Comparison of ENCODE assay signal across 22 cellular contexts in genomic region chr4:2320152-2320551, GRCh38. TPM values are rescaled to one million over a fixed set of nuclear protein-coding genes. Genes with fewer than 3 reads are reported as not detected.
DNase-seq lines count a peak whose midpoint lies in the region; ATAC-seq and TF ChIP-seq lines count a peak whose summit lies in the region.
"Had no signal": no experiment of that assay in that cellular context is flagged by ENCODE, and none has a peak within 500 bp of the region (broad histone marks: within the 10 kb centered on the region; RNA-seq: fewer than 3 reads in every experiment).

No MANE protein-coding gene starts in this region.

- no peaks in the 10 kb centered on the region for H3K27me3 Mint-ChIP-seq in activated CD4-positive, alpha-beta memory T cell treated with anti-CD3 and anti-CD28 coated beads, Interleukin-2, amount 10 ng/mL, durations not matched to agents 7 days and 5 days
- no peaks in the 10 kb centered on the region for H3K27me3 Mint-ChIP-seq in activated CD4-positive, alpha-beta memory T cell treated with anti-CD3 and anti-CD28 coated beads for 36 hours
- no peaks in the 10 kb centered on the region for H3K27me3 Mint-ChIP-seq in central memory CD8-positive, alpha-beta T cell
- no peaks in the 10 kb centered on the region for H3K27me3 Mint-ChIP-seq in naive thymus-derived CD4-positive, alpha-beta T cell

- H3K4me3 ChIP-seq in naive thymus-derived CD4-positive, alpha-beta T cell (ENCODE audit: low read length): no peak overlapping the region
- no peak overlapping the region for H3K4me3 ChIP-seq in upper lobe of left lung
- H3K4me3 ChIP-seq in transverse colon: no peak overlapping the region
- H3K4me3 ChIP-seq: right lobe of liver, SJCRH30, testis had no signal

- peak; percentile 58 for ATAC-seq in central memory CD8-positive, alpha-beta T cell (replicated peaks; ENCODE audit: extremely low read depth, poor library complexity, severe bottlenecking)
- ATAC-seq in naive thymus-derived CD4-positive, alpha-beta T cell: peak; percentile 38
- ATAC-seq in upper lobe of left lung (ENCODE audit: low FRiP score in 2 of 2): no peak

- no peak overlapping the region for H3K27ac Mint-ChIP-seq in activated CD4-positive, alpha-beta memory T cell treated with anti-CD3 and anti-CD28 coated beads, Interleukin-2, amount 10 ng/mL, durations not matched to agents 7 days and 5 days
- H3K27ac Mint-ChIP-seq in activated CD4-positive, alpha-beta memory T cell treated with anti-CD3 and anti-CD28 coated beads for 36 hours: no peak overlapping the region
- peak overlapping the region; percentile 25 for H3K27ac Mint-ChIP-seq in central memory CD8-positive, alpha-beta T cell (ENCODE audit: low read depth)
- H3K27ac Mint-ChIP-seq in naive thymus-derived CD4-positive, alpha-beta T cell: no peak overlapping the region

- H3K4me1 Mint-ChIP-seq in activated CD4-positive, alpha-beta memory T cell treated with anti-CD3 and anti-CD28 coated beads, Interleukin-2, amount 10 ng/mL, durations not matched to agents 7 days and 5 days: peaks cover 3% of the 10 kb centered on the region
- no peaks in the 10 kb centered on the region for H3K4me1 Mint-ChIP-seq in activated CD4-positive, alpha-beta memory T cell treated with anti-CD3 and anti-CD28 coated beads for 36 hours (ENCODE audit: low read depth)
- H3K4me1 Mint-ChIP-seq in central memory CD8-positive, alpha-beta T cell: peaks cover 27% of the 10 kb centered on the region
- H3K4me1 Mint-ChIP-seq in naive thymus-derived CD4-positive, alpha-beta T cell: peaks cover 0 to 10% (median 0%) of the 10 kb centered on the region in 7 donors

- TF ChIP-seq POLR2A in upper lobe of left lung (IDR thresholded peaks at IDR 0.05) (no peak), transverse colon (IDR thresholded peaks at IDR 0.05) (no peak)

- H3K27ac ChIP-seq in naive thymus-derived CD4-positive, alpha-beta T cell (ENCODE audit: low read depth, low read length): no peak overlapping the region
- H3K27ac ChIP-seq in upper lobe of left lung (no peak overlapping the region), transverse colon (no peak overlapping the region)
- H3K27ac ChIP-seq: right lobe of liver, SJCRH30, testis had no signal

- intact Hi-C loops in activated CD4-positive, alpha-beta memory T cell treated with anti-CD3 and anti-CD28 coated beads for 36 hours (cut with micrococcal nuclease): no loop called here
- intact Hi-C loops in naive thymus-derived CD4-positive, alpha-beta T cell (cut with micrococcal nuclease): no loop called here
- intact Hi-C loops in transverse colon (cut with DNase I; ENCODE audit: low total_unique reads): no loop called here

- no peaks in the 10 kb centered on the region for H3K27me3 ChIP-seq in naive thymus-derived CD4-positive, alpha-beta T cell (ENCODE audit: control insufficient read depth in 2 of 2, insufficient read depth in 2 of 2, low read length in 2 of 2)
- H3K27me3 ChIP-seq in upper lobe of left lung (no peaks in the 10 kb centered on the region), transverse colon (no peaks in the 10 kb centered on the region)
- H3K27me3 ChIP-seq: right lobe of liver, SJCRH30, testis had no signal

- no peak for TF ChIP-seq CTCF in upper lobe of left lung (IDR thresholded peaks at IDR 0.05)
- no peak for TF ChIP-seq CTCF in transverse colon (IDR thresholded peaks at IDR 0.05)

- no peak for TF ChIP-seq EP300 in upper lobe of left lung (IDR thresholded peaks at IDR 0.05)
- TF ChIP-seq EP300 in transverse colon (IDR thresholded peaks at IDR 0.05; ENCODE audit: low read depth): no peak

- H3K36me3 Mint-ChIP-seq in activated CD4-positive, alpha-beta memory T cell treated with anti-CD3 and anti-CD28 coated beads, Interleukin-2, amount 10 ng/mL, durations not matched to agents 7 days and 5 days (ENCODE audit: low read depth): peaks cover 4% of the 10 kb centered on the region
- H3K36me3 Mint-ChIP-seq in activated CD4-positive, alpha-beta memory T cell treated with anti-CD3 and anti-CD28 coated beads for 36 hours: peaks cover 4% of the 10 kb centered on the region
- H3K36me3 Mint-ChIP-seq in central memory CD8-positive, alpha-beta T cell (ENCODE audit: insufficient read depth): peaks cover 1% of the 10 kb centered on the region
- H3K36me3 Mint-ChIP-seq in naive thymus-derived CD4-positive, alpha-beta T cell: peaks cover 0 to 17% (median 9%) of the 10 kb centered on the region in 5 donors

- H3K9me3 ChIP-seq in naive thymus-derived CD4-positive, alpha-beta T cell (ENCODE audit: control insufficient read depth in 2 of 3, low read length in 3 of 3): no peaks in the 10 kb centered on the region
- H3K9me3 ChIP-seq in upper lobe of left lung (no peaks in the 10 kb centered on the region), transverse colon (no peaks in the 10 kb centered on the region)
- H3K9me3 ChIP-seq: right lobe of liver, SJCRH30, testis had no signal

- DNase-seq in activated CD4-positive, alpha-beta memory T cell treated with anti-CD3 and anti-CD28 coated beads, Interleukin-2, amount 10 ng/mL, durations not matched to agents 7 days and 5 days: peak; percentile 15
- no peak for DNase-seq in activated CD4-positive, alpha-beta memory T cell treated with anti-CD3 and anti-CD28 coated beads for 36 hours
- DNase-seq in central memory CD8-positive, alpha-beta T cell (ENCODE audit: low spot score in 2 of 2): peak in 1 of 2 donors; percentile 16
- DNase-seq in naive thymus-derived CD4-positive, alpha-beta T cell: no peak
- DNase-seq in upper lobe of left lung (peak; percentile 20 to 79), transverse colon (no peak), GF-D8 (lab: John Stamatoyannopoulos, UW) (no peak)
- DNase-seq in activated CD4-positive, alpha-beta T cell treated with anti-CD3 and anti-CD28 coated beads, Interleukin-2, amount 50 U/mL, for 48 hours: no peak
- DNase-seq: activated gamma-delta T cell treated with Interleukin-2 at 50 U/mL for 16 hours; activated T-cell treated with anti-CD3 and anti-CD28 coated beads for 4 hours; central memory CD4-positive, alpha-beta T cell; HCEC 1CT; IMR-90; islet precursor cell; NCI-H1105; NCI-H187 treated with DMSO at 0.1 percent for 48 hours; NCI-H524 treated with DMSO at 0.1 percent for 48 hours; right lobe of liver; SJCRH30; stimulated activated naive CD4-positive, alpha-beta T cell treated with Interleukin-2 at 50 U/mL for 16 hours; T1000; testis had no signal

- WGBS in upper lobe of left lung, 2 donors: 76 to 94% methylated on average over 17 to 18 of the region's 18 CpGs
- WGBS in transverse colon (ENCODE audit: low coverage in 1 of 2), 2 donors: 64% methylated on average over 18 of the region's 18 CpGs; no CpG with 5 or more reads in 1 of the 2 donors

- H3K4me3 Mint-ChIP-seq in activated CD4-positive, alpha-beta memory T cell treated with anti-CD3 and anti-CD28 coated beads, Interleukin-2, amount 10 ng/mL, durations not matched to agents 7 days and 5 days: no peak overlapping the region
- no peak overlapping the region for H3K4me3 Mint-ChIP-seq in activated CD4-positive, alpha-beta memory T cell treated with anti-CD3 and anti-CD28 coated beads for 36 hours
- no peak overlapping the region for H3K4me3 Mint-ChIP-seq in central memory CD8-positive, alpha-beta T cell
- H3K4me3 Mint-ChIP-seq in naive thymus-derived CD4-positive, alpha-beta T cell: no peak overlapping the region

- no peaks in the 10 kb centered on the region for H3K36me3 ChIP-seq in naive thymus-derived CD4-positive, alpha-beta T cell (ENCODE audit: control insufficient read depth in 2 of 3, insufficient read depth in 3 of 3, low read length in 3 of 3)
- H3K36me3 ChIP-seq in upper lobe of left lung (no peaks in the 10 kb centered on the region), transverse colon (no peaks in the 10 kb centered on the region)
- H3K36me3 ChIP-seq: right lobe of liver, SJCRH30 had no signal

- no peaks in the 10 kb centered on the region for H3K9me3 Mint-ChIP-seq in activated CD4-positive, alpha-beta memory T cell treated with anti-CD3 and anti-CD28 coated beads, Interleukin-2, amount 10 ng/mL, durations not matched to agents 7 days and 5 days
- H3K9me3 Mint-ChIP-seq in activated CD4-positive, alpha-beta memory T cell treated with anti-CD3 and anti-CD28 coated beads for 36 hours: peaks cover 7% of the 10 kb centered on the region
- no peaks in the 10 kb centered on the region for H3K9me3 Mint-ChIP-seq in central memory CD8-positive, alpha-beta T cell
- peaks cover 0 to 19% (median 2%) of the 10 kb centered on the region in 11 donors for H3K9me3 Mint-ChIP-seq in naive thymus-derived CD4-positive, alpha-beta T cell

- peaks cover 0 to 11% of the 10 kb centered on the region in 2 donors for H3K4me1 ChIP-seq in naive thymus-derived CD4-positive, alpha-beta T cell (ENCODE audit: control insufficient read depth in 2 of 2, insufficient read depth in 2 of 2, low read length in 2 of 2)
- H3K4me1 ChIP-seq in upper lobe of left lung (no peaks in the 10 kb centered on the region), transverse colon (no peaks in the 10 kb centered on the region)
- H3K4me1 ChIP-seq: right lobe of liver, SJCRH30, testis had no signal

- POLR2A ChIA-PET in activated CD4-positive, alpha-beta memory T cell treated with anti-CD3 and anti-CD28 coated beads, Interleukin-2, amount 10 ng/mL, durations not matched to agents 7 days and 5 days (lab: Charles Lee): no interaction called here
- POLR2A ChIA-PET in activated CD4-positive, alpha-beta memory T cell treated with anti-CD3 and anti-CD28 coated beads for 36 hours (lab: Charles Lee): no interaction called here
- POLR2A ChIA-PET in naive thymus-derived CD4-positive, alpha-beta T cell (lab: Charles Lee): no interaction called here

- CTCF ChIA-PET in activated CD4-positive, alpha-beta memory T cell treated with anti-CD3 and anti-CD28 coated beads, Interleukin-2, amount 10 ng/mL, durations not matched to agents 7 days and 5 days (lab: Charles Lee): no interaction called here
- CTCF ChIA-PET in activated CD4-positive, alpha-beta memory T cell treated with anti-CD3 and anti-CD28 coated beads for 36 hours (lab: Charles Lee): interaction anchor here (2.0 kb wide), 1 partner anchor 100 kb away, joined by 7 read pairs; no protein-coding TSS in a partner anchor
- CTCF ChIA-PET in naive thymus-derived CD4-positive, alpha-beta T cell (lab: Charles Lee): no interaction called here

- in situ Hi-C loops in transverse colon (cut with MboI; ENCODE audit: low pct_ligation_motif_present in 1 of 4, low pct_unique_long_range_greater_than_20kb in 1 of 4, low sequenced_read_pairs in 3 of 4): no loop called here

RNA-seq across cellular contexts. Expression of gene MXD4, which starts 58.2 kb away (rescaled TPM):
- total RNA-seq in activated CD4-positive, alpha-beta memory T cell treated with anti-CD3 and anti-CD28 coated beads, Interleukin-2, amount 10 ng/mL, durations not matched to agents 7 days and 5 days: 10 to 100 TPM; 26.9 to 29.6 TPM
- total RNA-seq in activated CD4-positive, alpha-beta memory T cell treated with anti-CD3 and anti-CD28 coated beads for 36 hours: 1 to 10 TPM; 3.6 to 4.9 TPM
- total RNA-seq in naive thymus-derived CD4-positive, alpha-beta T cell: 100 to 1,000 TPM in 1 of 5 experiments, 10 to 100 TPM in 4; 25.6 to 106 (median 46.0) TPM
- 10 to 100 TPM; 18.9 to 25.4 TPM for polyA plus RNA-seq in naive thymus-derived CD4-positive, alpha-beta T cell
- total RNA-seq in upper lobe of left lung (100 to 1,000 TPM in 1 of 6 donors, 10 to 100 TPM in 5; 50.1 to 135 (median 76.4) TPM), transverse colon (100 to 1,000 TPM in 1 of 4 donors, 10 to 100 TPM in 3; 48.1 to 101 (median 57.7) TPM)

Comparison
In these comparisons a context has a peak if more than half of its experiments do, and no peak if none do; other contexts are left out.
1. DNase-seq: peak in activated CD4-positive, alpha-beta memory T cell treated with anti-CD3 and anti-CD28 coated beads, Interleukin-2, amount 10 ng/mL, durations not matched to agents 7 days and 5 days (single experiment) and upper lobe of left lung (2 of 2); none in activated CD4-positive, alpha-beta memory T cell treated with anti-CD3 and anti-CD28 coated beads for 36 hours (single experiment), naive thymus-derived CD4-positive, alpha-beta T cell (0 of 9), activated CD4-positive, alpha-beta T cell treated with anti-CD3 and anti-CD28 coated beads, Interleukin-2, amount 50 U/mL, for 48 hours (0 of 2), transverse colon (single experiment) and GF-D8 (single experiment).
2. RNA of gene MXD4, which starts 58.2 kb away (total RNA-seq): 50.1 to 135 TPM in upper lobe of left lung, 48.1 to 101 TPM in transverse colon, 25.6 to 106 TPM in naive thymus-derived CD4-positive, alpha-beta T cell and 26.9 to 29.6 TPM in activated CD4-positive, alpha-beta memory T cell treated with anti-CD3 and anti-CD28 coated beads, Interleukin-2, amount 10 ng/mL, durations not matched to agents 7 days and 5 days; 3.6 to 4.9 TPM in activated CD4-positive, alpha-beta memory T cell treated with anti-CD3 and anti-CD28 coated beads for 36 hours; every median in the first group is over 4 times any median in the second.
3. ATAC-seq: peak in central memory CD8-positive, alpha-beta T cell (single experiment) and naive thymus-derived CD4-positive, alpha-beta T cell (single experiment); none in upper lobe of left lung (0 of 2).